In the genomic region with DNA sequence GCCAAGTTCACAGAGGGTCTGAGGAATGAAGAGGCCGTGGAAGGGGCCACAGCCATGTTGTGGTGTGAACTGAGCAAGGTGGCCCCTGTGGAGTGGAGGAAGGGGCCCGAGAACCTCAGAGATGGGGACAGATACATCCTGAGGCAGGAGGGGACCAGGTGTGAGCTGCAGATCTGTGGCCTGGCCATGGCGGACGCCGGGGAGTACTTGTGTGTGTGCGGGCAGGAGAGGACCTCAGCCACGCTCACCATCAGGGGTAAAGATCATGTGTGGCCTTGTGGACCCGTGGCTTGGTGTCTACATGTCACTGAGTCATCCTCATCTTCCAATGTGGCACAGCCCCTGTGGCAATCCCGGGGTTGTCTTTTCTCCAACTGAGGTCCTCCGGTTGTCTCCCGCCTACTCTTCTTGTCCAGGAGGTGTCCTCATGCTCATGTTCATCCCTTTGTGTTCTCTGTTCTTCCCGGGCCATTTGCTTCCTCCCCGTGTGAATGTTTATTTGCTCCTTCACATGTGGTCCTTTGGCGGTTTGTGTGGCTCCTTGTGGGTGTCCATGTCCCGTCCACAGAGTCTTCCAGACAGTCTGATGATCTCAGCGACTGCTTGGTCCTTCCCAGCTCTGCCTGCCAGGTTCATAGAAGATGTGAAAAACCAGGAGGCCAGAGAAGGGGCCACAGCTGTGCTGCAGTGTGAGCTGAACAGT, we compare ENCODE assay signal across 35 cellular contexts.
A peak's percentile ranks its signal among the peaks of the same experiment; 100 is the strongest.
DNase-seq lines count a peak whose midpoint lies in the region; ATAC-seq, FAIRE-seq and TF ChIP-seq lines count a peak whose summit lies in the region.
"Had no signal": no experiment of that assay in that cellular context is flagged by ENCODE, and none has a peak within 500 bp of the region (broad histone marks: within the 10 kb centered on the region; RNA-seq: fewer than 3 reads in every experiment).

No MANE protein-coding gene starts in this region.

- peak in 1 of 2 experiments; percentile 18; a peak in 1 of 4 replicates for TF ChIP-seq RAD21 in K562 (CRISPR knock-in tag; conservative IDR thresholded peaks at IDR 0.05 in 1 of 2, IDR thresholded peaks at IDR 0.05 in 1 of 2)

- CTCF ChIA-PET in K562 (lab: Yijun Ruan, JAX; ENCODE audit: low intra/inter-chr PET ratio), result no interaction called here
- CTCF ChIA-PET in RWPE1 (lab: Yijun Ruan, JAX), result no interaction called here

- H3K9ac ChIP-seq in K562 (ENCODE audit: insufficient read depth in 1 of 2, low read depth in 2 of 2, low read length in 2 of 2) (peak overlapping the region in 1 of 2 experiments; percentile 21; a peak in 1 of 4 replicates), kidney (ENCODE audit: low read length in 2 of 2) (no peak overlapping the region)

- no peak overlapping the region for H3K27ac ChIP-seq in heart left ventricle
- no peak overlapping the region for H3K27ac ChIP-seq in right atrium auricular region
- H3K27ac ChIP-seq in K562 (ENCODE audit: extremely low read depth, low read depth, low read length), result no peak overlapping the region
- H3K27ac ChIP-seq in kidney (ENCODE audit: low read depth in 2 of 2, low read length in 2 of 2), result no peak overlapping the region
- no peak overlapping the region for H3K27ac ChIP-seq in upper lobe of right lung
- H3K27ac ChIP-seq in RWPE1, result no peak overlapping the region
- H3K27ac ChIP-seq: ascending aorta, esophagus muscularis mucosa, neutrophil, SJSA1, uterus had no signal

- no TSS peak for BruUV-seq in K562 (replicated peaks; lab: Mats Ljungman, UMichigan)

- DNase-seq in heart left ventricle (peak in 3 of 5 donors; percentile 15 to 49 (median 18)), right atrium auricular region (ENCODE audit: low spot score) (no peak), K562 (ENCODE audit: extremely low read depth in 1 of 4, low spot score in 3 of 4) (no peak), kidney (peak; percentile 36), upper lobe of right lung (peak; percentile 49), RWPE1 (ENCODE audit: low spot score) (no peak)
- DNase-seq: activated CD4-positive, alpha-beta T cell treated with anti-CD3 and anti-CD28 coated beads, Interleukin-2, amount 50 U/mL, for 1 hour; activated gamma-delta T cell; activated naive CD8-positive, alpha-beta T cell treated with anti-CD3 and anti-CD28 coated beads for 36 hours; activated T-cell treated with anti-CD3 and anti-CD28 coated beads, Interleukin-2, amount 50 U/mL, for 1 hour; caudate nucleus; CD4-positive, CD25-positive, alpha-beta regulatory T cell; EL; foreskin melanocyte; MV-4-11; NCI-H1436 treated with DMSO at 0.1 percent for 48 hours; NCI-H446; stimulated activated CD4-positive, alpha-beta T cell treated with anti-CD3 and anti-CD28 coated beads, Interleukin-12 subunit alpha, Interleukin-12 subunit beta, amount 100 ng/mL, for 4 hours; stimulated activated CD4-positive, alpha-beta T cell treated with anti-CD3 and anti-CD28 coated beads, Interleukin-2, amount 100 ng/mL, for 48 hours; stimulated activated naive CD8-positive, alpha-beta T cell treated with anti-CD3 and anti-CD28 coated beads, Interleukin-15, amount 100 ng/mL, for 72 hours; T-helper 1 cell; uterus had no signal

- H3K9me1 ChIP-seq in K562 (ENCODE audit: control insufficient read depth, insufficient read depth, low read length), result peaks cover 4% of the 10 kb centered on the region

- H3K4me1 ChIP-seq in heart left ventricle (no peaks in the 10 kb centered on the region), right atrium auricular region (no peaks in the 10 kb centered on the region), K562 (replicated peaks in 1 of 2; ENCODE audit: control insufficient read depth in 2 of 2, insufficient read depth in 2 of 2, low read length in 2 of 2) (peaks cover 11 to 27% of the 10 kb centered on the region in 2 experiments; a peak in 4 of 5 replicates), kidney (ENCODE audit: control insufficient read depth in 1 of 2, insufficient read depth in 1 of 2, low read depth in 1 of 2, low read length in 2 of 2) (no peaks in the 10 kb centered on the region), upper lobe of right lung (no peaks in the 10 kb centered on the region)
- H3K4me1 ChIP-seq: ascending aorta, esophagus muscularis mucosa, SJSA1, uterus had no signal

- 83 to 88% (median 83%) methylated on average over 16 of the region's 16 CpGs for WGBS in heart left ventricle, 4 donors
- WGBS in K562 (ENCODE audit: insufficient coverage, low coverage, missing lambda C conversion rate), result 23% methylated on average over 16 of the region's 16 CpGs

- no peak for TF ChIP-seq POLR2A in heart left ventricle (IDR thresholded peaks at IDR 0.05)
- TF ChIP-seq POLR2A in K562 (conservative IDR thresholded peaks at IDR 0.05), result no peak

- no peaks in the 10 kb centered on the region for H4K20me1 ChIP-seq in K562 (replicated peaks; ENCODE audit: control insufficient read depth, insufficient read depth, low read length)

- TF ChIP-seq CTCF in heart left ventricle (IDR thresholded peaks at IDR 0.05), result no peak
- no peak for TF ChIP-seq CTCF in right atrium auricular region (IDR thresholded peaks at IDR 0.05)
- TF ChIP-seq CTCF in K562 (IDR thresholded peaks at IDR 0.05 in 2 of 3, conservative IDR thresholded peaks at IDR 0.05 in 1 of 3; ENCODE audit: insufficient read depth in 2 of 3, low read depth in 1 of 3, low read length in 3 of 3), result peak in 2 of 3 experiments; percentile 41 to 44; a peak in 1 of 6 replicates
- no peak for TF ChIP-seq CTCF in kidney (IDR thresholded peaks at IDR 0.05; ENCODE audit: borderline replicate concordance, extremely low read depth, insufficient read depth)
- no peak for TF ChIP-seq CTCF in upper lobe of right lung (IDR thresholded peaks at IDR 0.05)
- TF ChIP-seq CTCF in RWPE1 (conservative IDR thresholded peaks at IDR 0.05; ENCODE audit: low read depth), result no peak

- TF ChIP-seq EP300 in K562 (IDR thresholded peaks at IDR 0.05; ENCODE audit: low read length), result no peak

- in situ Hi-C loops in K562 (cut with MboI), result no loop called here

- intact Hi-C loops in heart left ventricle (cut with DNase I) (no loop called here), K562 (cut with micrococcal nuclease) (no loop called here), kidney (cut with DNase I) (no loop called here), upper lobe of right lung (cut with DNase I) (no loop called here)

- H3K36me3 ChIP-seq in heart left ventricle (peaks cover 0 to 97% (median 50%) of the 10 kb centered on the region in 9 donors), right atrium auricular region (peaks cover 83% of the 10 kb centered on the region), K562 (ENCODE audit: control insufficient read depth, insufficient read depth, low read length) (no peaks in the 10 kb centered on the region), kidney (ENCODE audit: control insufficient read depth in 1 of 2, insufficient read depth in 2 of 2, low read length in 2 of 2) (no peaks in the 10 kb centered on the region), upper lobe of right lung (no peaks in the 10 kb centered on the region)
- H3K36me3 ChIP-seq: neutrophil, SJSA1, uterus had no signal

- H3K4me2 ChIP-seq in K562 (ENCODE audit: insufficient read depth, low read length), result no peak overlapping the region
- H3K4me2 ChIP-seq: GM23338 had no signal

- H3K27me3 ChIP-seq in heart left ventricle (no peaks in the 10 kb centered on the region), right atrium auricular region (no peaks in the 10 kb centered on the region), K562 (ENCODE audit: control insufficient read depth in 2 of 2, insufficient read depth in 2 of 2, low read length in 2 of 2) (peaks cover 19 to 50% of the 10 kb centered on the region in 2 experiments; a peak in 4 of 5 replicates), upper lobe of right lung (no peaks in the 10 kb centered on the region)
- H3K27me3 ChIP-seq: ascending aorta, esophagus muscularis mucosa, neutrophil, SJSA1, uterus had no signal

- no peaks in the 10 kb centered on the region for H3K79me2 ChIP-seq in K562 (ENCODE audit: control insufficient read depth, insufficient read depth, low read length)

- 0 out of 2 replicates have a peak overlapping the region, but pooled peaks have one; percentile 2 for H2AFZ ChIP-seq in K562 (ENCODE audit: low read depth, low read length)
- H2AFZ ChIP-seq: GM23338 had no signal

- H3K9me3 ChIP-seq in heart left ventricle (peaks cover 0 to under 1% (median 0%) of the 10 kb centered on the region in 12 donors), right atrium auricular region (no peaks in the 10 kb centered on the region), K562 (replicated peaks; ENCODE audit: control insufficient read depth, insufficient read depth, low read depth, low read length) (no peaks in the 10 kb centered on the region), kidney (ENCODE audit: control insufficient read depth in 1 of 2, low read length in 2 of 2) (peaks cover 0 to 5% of the 10 kb centered on the region in 2 donors), upper lobe of right lung (no peaks in the 10 kb centered on the region)
- H3K9me3 ChIP-seq: ascending aorta, neutrophil, uterus had no signal

- no peak overlapping the region for H3K4me3 ChIP-seq in heart left ventricle
- H3K4me3 ChIP-seq in right atrium auricular region, result no peak overlapping the region
- H3K4me3 ChIP-seq in K562, result no peak overlapping the region
- H3K4me3 ChIP-seq in kidney (ENCODE audit: low read length in 2 of 2), result no peak overlapping the region
- H3K4me3 ChIP-seq in upper lobe of right lung, result no peak overlapping the region
- H3K4me3 ChIP-seq: ascending aorta, esophagus muscularis mucosa, GM23338, SJSA1, uterus had no signal

- no peak for ATAC-seq in heart left ventricle
- peak; percentile 13; the same call in 2 of the 3 replicates for ATAC-seq in K562
- no peak for ATAC-seq in upper lobe of right lung
- ATAC-seq in HG02798 (IDR thresholded peaks at IDR 0.05; ENCODE audit: poor library complexity, unreplicated experiment), result no peak
- no peak for ATAC-seq in HG02938 (IDR thresholded peaks at IDR 0.05; ENCODE audit: unreplicated experiment)
- ATAC-seq: GM23338, sciatic nerve, WTC11 had no signal

- FAIRE-seq in K562 (lab: Jason Lieb, UNC) (peak; percentile 57), kidney (lab: Jason Lieb, UNC) (no peak)
- FAIRE-seq: A204.1, D721Med, GM18507, RCC 7860 had no signal

- POLR2A ChIA-PET in K562 (lab: Yijun Ruan, JAX) (interaction anchor here (0.6 to 0.7 kb wide), 2 partner anchors 182 to 1273 kb away, joined by 3 read pairs; no protein-coding TSS in a partner anchor), RWPE1 (lab: Yijun Ruan, JAX; ENCODE audit: low non-redundant PET) (no interaction called here)

Comparison
In these comparisons a context has a peak if more than half of its experiments do, and no peak if none do; other contexts are left out.
1. DNase-seq: peak in heart left ventricle (3 of 5), kidney (single experiment) and upper lobe of right lung (single experiment); none in right atrium auricular region (single experiment), K562 (0 of 4) and RWPE1 (single experiment).
2. CTCF ChIP-seq: peak in K562 (2 of 3); none in heart left ventricle (0 of 12), right atrium auricular region (0 of 2), kidney (single experiment), upper lobe of right lung (single experiment) and RWPE1 (single experiment).